Comparison of ENCODE assay signal across 1 cellular context in the genomic region with DNA sequence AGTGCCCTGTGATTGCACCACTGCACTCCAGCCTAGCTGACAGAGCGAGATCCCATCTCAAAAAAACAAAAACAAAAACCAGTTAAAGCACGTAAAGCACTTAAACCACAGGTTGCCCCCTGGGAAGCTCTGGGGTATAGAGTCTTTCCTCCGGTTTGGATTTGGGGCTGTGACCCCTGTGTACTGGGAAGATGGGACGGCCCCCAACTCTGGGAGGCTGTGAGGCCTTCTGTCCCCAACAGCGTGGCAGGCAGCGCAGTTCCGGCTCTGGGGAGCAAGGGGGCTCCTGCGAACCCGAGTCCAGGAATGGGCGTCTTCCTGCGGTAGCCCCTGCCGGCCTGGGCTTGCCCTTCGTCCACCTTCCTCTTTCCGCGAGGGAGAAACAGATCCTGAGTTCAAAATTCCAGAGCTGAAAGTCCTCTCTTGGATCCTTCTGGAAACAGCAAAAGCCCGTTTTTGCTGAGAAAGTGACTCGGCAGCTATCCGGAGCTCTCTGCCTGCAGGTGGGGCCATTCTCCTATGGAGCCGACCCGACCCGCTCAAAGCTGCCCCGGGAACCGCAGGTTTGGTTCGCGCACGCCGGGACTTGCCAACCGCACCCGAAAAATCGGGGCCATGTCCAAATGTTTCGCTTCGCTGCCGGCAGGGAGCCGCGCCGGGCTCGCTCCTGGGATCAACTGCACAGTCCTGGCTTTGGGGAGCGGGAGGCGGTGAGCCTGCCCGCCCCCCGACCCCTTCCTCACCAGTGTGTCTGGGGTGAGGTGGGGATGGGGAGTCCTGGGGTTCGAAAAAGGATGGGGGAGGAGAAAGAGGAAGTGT.
TF ChIP-seq lines count a peak whose summit lies in the region.

No MANE protein-coding gene starts in this region.

TF ChIP-seq in K562, 482 proteins besides CTCF, POLR2A, EP300 and RAD21 (continued from another document and continues in another):
- TF ChIP-seq ZNF146 (CRISPR knock-in tag; IDR thresholded peaks at IDR 0.05; ENCODE audit: unreplicated experiment) (no peak), HLTF (IDR thresholded peaks at IDR 0.05) (no peak), FOXK1 (CRISPR knock-in tag; IDR thresholded peaks at IDR 0.05; ENCODE audit: borderline replicate concordance) (no peak), L3MBTL2 (IDR thresholded peaks at IDR 0.05) (peak; percentile 73), WHSC1 (IDR thresholded peaks at IDR 0.05; ENCODE audit: low read length) (no peak), BRD4 (IDR thresholded peaks at IDR 0.05) (peak; percentile 37; the same call in 1 of the 2 replicates), ZNF384 (IDR thresholded peaks at IDR 0.05; ENCODE audit: low read depth, low read length) (no peak), CHD1 (IDR thresholded peaks at IDR 0.05; ENCODE audit: low read length) (no peak), ZNF175 (CRISPR knock-in tag; IDR thresholded peaks at IDR 0.05; ENCODE audit: low read depth) (no peak), CHCHD3 (CRISPR knock-in tag; IDR thresholded peaks at IDR 0.05) (no peak), POLR3G (IDR thresholded peaks at IDR 0.05; ENCODE audit: extremely low read depth, insufficient read length, insufficient replicate concordance) (no peak), SNIP1 (IDR thresholded peaks at IDR 0.05; ENCODE audit: low read depth) (no peak), PRMT5 (CRISPR knock-in tag; IDR thresholded peaks at IDR 0.05) (no peak), EHMT2 (IDR thresholded peaks at IDR 0.05) (no peak), ZNF140 (CRISPR knock-in tag; IDR thresholded peaks at IDR 0.05) (no peak), TCF7L2 (IDR thresholded peaks at IDR 0.05; ENCODE audit: low read depth, low read length) (no peak), SRSF9 (IDR thresholded peaks at IDR 0.05; ENCODE audit: borderline replicate concordance, low read depth, low read length) (no peak), RHOXF2B (CRISPR knock-in tag; conservative IDR thresholded peaks at IDR 0.05) (no peak), HNRNPLL (IDR thresholded peaks at IDR 0.05; ENCODE audit: low read depth, low read length, poor library complexity, severe bottlenecking) (no peak), KDM4B (IDR thresholded peaks at IDR 0.05; ENCODE audit: borderline replicate concordance in 2 of 2, low read depth in 1 of 2) (no peak), SUPT5H (IDR thresholded peaks at IDR 0.05) (0 out of 2 replicates have a peak, but pooled peaks have one; percentile 30), ZNF780A (CRISPR knock-in tag; IDR thresholded peaks at IDR 0.05) (no peak), ZNF316 (IDR thresholded peaks at IDR 0.05) (no peak), LEF1 (IDR thresholded peaks at IDR 0.05) (0 out of 2 replicates have a peak, but pooled peaks have one; percentile 28), BDP1 (IDR thresholded peaks at IDR 0.05; ENCODE audit: insufficient read depth, insufficient read length) (no peak), CREB1 (IDR thresholded peaks at IDR 0.05) (no peak), CREB1 (CRISPR knock-in tag; IDR thresholded peaks at IDR 0.05) (no peak), CBFA2T3 (IDR thresholded peaks at IDR 0.05) (no peak), PURB (CRISPR knock-in tag; IDR thresholded peaks at IDR 0.05; ENCODE audit: low read depth) (no peak), DPF2 (IDR thresholded peaks at IDR 0.05) (peak; percentile 38; the same call in 1 of the 2 replicates), SP1 (CRISPR knock-in tag; IDR thresholded peaks at IDR 0.05) (peak; percentile 60), ZKSCAN3 (CRISPR knock-in tag; IDR thresholded peaks at IDR 0.05) (no peak), EZH2 (IDR thresholded peaks at IDR 0.05; ENCODE audit: borderline replicate concordance, low read depth, low read length) (no peak), ZNF668 (CRISPR knock-in tag; IDR thresholded peaks at IDR 0.05) (no peak), GATAD2B (IDR thresholded peaks at IDR 0.05; ENCODE audit: borderline replicate concordance) (no peak)
- TF ChIP-seq, protein P1, sequence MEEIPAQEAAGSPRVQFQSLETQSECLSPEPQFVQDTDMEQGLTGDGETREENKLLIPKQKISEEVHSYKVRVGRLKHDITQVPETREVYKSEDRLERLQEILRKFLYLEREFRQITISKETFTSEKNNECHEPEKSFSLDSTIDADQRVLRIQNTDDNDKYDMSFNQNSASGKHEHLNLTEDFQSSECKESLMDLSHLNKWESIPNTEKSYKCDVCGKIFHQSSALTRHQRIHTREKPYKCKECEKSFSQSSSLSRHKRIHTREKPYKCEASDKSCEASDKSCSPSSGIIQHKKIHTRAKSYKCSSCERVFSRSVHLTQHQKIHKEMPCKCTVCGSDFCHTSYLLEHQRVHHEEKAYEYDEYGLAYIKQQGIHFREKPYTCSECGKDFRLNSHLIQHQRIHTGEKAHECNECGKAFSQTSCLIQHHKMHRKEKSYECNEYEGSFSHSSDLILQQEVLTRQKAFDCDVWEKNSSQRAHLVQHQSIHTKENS (CRISPR knock-in tag; IDR thresholded peaks at IDR 0.05) = no peak
- TF ChIP-seq, protein P2, sequence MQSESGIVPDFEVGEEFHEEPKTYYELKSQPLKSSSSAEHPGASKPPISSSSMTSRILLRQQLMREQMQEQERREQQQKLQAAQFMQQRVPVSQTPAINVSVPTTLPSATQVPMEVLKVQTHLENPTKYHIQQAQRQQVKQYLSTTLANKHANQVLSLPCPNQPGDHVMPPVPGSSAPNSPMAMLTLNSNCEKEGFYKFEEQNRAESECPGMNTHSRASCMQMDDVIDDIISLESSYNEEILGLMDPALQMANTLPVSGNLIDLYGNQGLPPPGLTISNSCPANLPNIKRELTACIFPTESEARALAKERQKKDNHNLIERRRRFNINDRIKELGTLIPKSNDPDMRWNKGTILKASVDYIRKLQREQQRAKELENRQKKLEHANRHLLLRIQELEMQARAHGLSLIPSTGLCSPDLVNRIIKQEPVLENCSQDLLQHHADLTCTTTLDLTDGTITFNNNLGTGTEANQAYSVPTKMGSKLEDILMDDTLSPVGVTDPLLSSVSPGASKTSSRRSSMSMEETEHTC (IDR thresholded peaks at IDR 0.05) = no peak
- TF ChIP-seq, protein P3, sequence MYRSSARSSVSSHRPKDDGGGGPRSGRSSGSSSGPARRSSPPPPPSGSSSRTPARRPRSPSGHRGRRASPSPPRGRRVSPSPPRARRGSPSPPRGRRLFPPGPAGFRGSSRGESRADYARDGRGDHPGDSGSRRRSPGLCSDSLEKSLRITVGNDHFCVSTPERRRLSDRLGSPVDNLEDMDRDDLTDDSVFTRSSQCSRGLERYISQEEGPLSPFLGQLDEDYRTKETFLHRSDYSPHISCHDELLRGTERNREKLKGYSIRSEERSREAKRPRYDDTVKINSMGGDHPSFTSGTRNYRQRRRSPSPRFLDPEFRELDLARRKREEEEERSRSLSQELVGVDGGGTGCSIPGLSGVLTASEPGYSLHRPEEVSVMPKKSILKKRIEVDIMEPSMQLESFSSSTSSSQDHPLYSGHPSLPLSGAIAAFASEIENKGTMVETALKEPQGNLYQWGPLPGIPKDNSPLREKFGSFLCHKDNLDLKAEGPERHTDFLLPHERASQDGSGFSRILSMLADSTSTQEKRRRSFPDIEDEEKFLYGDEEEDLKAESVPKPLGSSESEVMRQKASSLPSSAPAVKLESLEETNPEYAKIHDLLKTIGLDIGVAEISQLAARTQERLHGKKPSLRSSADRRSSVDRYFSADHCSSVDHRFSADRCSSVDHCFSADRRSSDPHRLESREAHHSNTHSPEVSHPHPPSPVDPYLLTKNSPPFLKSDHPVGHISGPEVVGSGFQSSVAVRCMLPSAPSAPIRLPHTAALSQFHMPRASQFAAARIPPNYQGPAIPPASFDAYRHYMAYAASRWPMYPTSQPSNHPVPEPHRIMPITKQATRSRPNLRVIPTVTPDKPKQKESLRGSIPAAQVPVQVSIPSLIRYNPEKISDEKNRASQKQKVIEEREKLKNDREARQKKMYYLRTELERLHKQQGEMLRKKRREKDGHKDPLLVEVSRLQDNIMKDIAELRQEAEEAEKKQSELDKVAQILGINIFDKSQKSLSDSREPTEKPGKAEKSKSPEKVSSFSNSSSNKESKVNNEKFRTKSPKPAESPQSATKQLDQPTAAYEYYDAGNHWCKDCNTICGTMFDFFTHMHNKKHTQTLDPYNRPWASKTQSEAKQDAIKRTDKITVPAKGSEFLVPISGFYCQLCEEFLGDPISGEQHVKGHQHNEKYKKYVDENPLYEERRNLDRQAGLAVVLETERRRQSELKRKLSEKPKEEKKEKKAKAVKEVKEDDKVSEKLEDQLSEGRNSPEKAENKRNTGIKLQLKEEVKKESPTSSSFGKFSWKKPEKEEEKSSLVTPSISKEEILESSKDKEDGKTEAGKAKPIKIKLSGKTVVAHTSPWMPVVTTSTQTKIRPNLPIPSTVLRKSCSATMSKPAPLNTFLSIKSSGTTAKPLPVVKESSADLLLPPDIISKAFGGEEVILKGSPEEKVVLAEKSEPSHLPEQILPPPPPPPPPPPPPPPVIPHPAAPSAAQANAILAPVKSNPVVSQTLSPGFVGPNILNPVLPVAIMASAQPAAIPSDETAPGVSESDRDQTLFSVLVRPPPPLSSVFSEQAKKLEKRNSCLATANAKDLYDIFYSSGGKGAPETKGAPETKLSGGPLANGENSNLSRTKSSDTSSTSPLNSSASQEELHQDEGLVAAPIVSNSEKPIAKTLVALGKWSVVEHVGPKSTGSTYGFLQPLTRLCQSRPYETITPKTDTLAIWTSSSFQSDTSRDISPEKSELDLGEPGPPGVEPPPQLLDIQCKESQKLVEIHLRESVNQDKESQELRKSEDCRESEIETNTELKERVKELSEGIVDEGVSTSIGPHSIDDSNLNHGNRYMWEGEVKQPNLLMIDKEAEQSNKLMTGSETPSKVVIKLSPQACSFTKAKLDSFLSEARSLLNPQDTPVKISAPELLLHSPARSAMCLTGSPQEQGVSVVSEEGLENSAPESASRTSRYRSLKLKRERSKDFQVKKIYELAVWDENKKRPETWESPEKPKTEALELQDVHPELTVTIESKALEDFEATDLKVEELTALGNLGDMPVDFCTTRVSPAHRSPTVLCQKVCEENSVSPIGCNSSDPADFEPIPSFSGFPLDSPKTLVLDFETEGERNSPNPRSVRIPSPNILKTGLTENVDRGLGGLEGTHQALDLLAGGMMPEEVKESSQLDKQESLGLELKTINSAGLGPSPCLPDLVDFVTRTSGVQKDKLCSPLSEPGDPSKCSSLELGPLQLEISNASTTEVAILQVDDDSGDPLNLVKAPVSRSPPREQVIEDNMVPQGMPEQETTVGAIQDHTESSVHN (IDR thresholded peaks at IDR 0.05; ENCODE audit: borderline replicate concordance in 1 of 2, low read depth in 1 of 2) = no peak
- TF ChIP-seq, protein P4, sequence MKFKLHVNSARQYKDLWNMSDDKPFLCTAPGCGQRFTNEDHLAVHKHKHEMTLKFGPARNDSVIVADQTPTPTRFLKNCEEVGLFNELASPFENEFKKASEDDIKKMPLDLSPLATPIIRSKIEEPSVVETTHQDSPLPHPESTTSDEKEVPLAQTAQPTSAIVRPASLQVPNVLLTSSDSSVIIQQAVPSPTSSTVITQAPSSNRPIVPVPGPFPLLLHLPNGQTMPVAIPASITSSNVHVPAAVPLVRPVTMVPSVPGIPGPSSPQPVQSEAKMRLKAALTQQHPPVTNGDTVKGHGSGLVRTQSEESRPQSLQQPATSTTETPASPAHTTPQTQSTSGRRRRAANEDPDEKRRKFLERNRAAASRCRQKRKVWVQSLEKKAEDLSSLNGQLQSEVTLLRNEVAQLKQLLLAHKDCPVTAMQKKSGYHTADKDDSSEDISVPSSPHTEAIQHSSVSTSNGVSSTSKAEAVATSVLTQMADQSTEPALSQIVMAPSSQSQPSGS (CRISPR knock-in tag; IDR thresholded peaks at IDR 0.05) = no peak
- TF ChIP-seq, protein P5, sequence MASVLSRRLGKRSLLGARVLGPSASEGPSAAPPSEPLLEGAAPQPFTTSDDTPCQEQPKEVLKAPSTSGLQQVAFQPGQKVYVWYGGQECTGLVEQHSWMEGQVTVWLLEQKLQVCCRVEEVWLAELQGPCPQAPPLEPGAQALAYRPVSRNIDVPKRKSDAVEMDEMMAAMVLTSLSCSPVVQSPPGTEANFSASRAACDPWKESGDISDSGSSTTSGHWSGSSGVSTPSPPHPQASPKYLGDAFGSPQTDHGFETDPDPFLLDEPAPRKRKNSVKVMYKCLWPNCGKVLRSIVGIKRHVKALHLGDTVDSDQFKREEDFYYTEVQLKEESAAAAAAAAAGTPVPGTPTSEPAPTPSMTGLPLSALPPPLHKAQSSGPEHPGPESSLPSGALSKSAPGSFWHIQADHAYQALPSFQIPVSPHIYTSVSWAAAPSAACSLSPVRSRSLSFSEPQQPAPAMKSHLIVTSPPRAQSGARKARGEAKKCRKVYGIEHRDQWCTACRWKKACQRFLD (CRISPR knock-in tag; IDR thresholded peaks at IDR 0.05) = 0 out of 2 replicates have a peak, but pooled peaks have one; percentile 60
- TF ChIP-seq, protein P6, sequence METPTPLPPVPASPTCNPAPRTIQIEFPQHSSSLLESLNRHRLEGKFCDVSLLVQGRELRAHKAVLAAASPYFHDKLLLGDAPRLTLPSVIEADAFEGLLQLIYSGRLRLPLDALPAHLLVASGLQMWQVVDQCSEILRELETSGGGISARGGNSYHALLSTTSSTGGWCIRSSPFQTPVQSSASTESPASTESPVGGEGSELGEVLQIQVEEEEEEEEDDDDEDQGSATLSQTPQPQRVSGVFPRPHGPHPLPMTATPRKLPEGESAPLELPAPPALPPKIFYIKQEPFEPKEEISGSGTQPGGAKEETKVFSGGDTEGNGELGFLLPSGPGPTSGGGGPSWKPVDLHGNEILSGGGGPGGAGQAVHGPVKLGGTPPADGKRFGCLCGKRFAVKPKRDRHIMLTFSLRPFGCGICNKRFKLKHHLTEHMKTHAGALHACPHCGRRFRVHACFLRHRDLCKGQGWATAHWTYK (CRISPR knock-in tag; IDR thresholded peaks at IDR 0.05) = no peak
- TF ChIP-seq, protein P7, sequence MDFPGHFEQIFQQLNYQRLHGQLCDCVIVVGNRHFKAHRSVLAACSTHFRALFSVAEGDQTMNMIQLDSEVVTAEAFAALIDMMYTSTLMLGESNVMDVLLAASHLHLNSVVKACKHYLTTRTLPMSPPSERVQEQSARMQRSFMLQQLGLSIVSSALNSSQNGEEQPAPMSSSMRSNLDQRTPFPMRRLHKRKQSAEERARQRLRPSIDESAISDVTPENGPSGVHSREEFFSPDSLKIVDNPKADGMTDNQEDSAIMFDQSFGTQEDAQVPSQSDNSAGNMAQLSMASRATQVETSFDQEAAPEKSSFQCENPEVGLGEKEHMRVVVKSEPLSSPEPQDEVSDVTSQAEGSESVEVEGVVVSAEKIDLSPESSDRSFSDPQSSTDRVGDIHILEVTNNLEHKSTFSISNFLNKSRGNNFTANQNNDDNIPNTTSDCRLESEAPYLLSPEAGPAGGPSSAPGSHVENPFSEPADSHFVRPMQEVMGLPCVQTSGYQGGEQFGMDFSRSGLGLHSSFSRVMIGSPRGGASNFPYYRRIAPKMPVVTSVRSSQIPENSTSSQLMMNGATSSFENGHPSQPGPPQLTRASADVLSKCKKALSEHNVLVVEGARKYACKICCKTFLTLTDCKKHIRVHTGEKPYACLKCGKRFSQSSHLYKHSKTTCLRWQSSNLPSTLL (IDR thresholded peaks at IDR 0.05) = no peak
- TF ChIP-seq, protein P8, sequence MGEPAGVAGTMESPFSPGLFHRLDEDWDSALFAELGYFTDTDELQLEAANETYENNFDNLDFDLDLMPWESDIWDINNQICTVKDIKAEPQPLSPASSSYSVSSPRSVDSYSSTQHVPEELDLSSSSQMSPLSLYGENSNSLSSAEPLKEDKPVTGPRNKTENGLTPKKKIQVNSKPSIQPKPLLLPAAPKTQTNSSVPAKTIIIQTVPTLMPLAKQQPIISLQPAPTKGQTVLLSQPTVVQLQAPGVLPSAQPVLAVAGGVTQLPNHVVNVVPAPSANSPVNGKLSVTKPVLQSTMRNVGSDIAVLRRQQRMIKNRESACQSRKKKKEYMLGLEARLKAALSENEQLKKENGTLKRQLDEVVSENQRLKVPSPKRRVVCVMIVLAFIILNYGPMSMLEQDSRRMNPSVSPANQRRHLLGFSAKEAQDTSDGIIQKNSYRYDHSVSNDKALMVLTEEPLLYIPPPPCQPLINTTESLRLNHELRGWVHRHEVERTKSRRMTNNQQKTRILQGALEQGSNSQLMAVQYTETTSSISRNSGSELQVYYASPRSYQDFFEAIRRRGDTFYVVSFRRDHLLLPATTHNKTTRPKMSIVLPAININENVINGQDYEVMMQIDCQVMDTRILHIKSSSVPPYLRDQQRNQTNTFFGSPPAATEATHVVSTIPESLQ (CRISPR knock-in tag; IDR thresholded peaks at IDR 0.05) = peak; percentile 60; the same call in 1 of the 2 replicates
